27 cellular contexts compared by ENCODE assay signal in genomic region chr4:141783770-141784169, GRCh38.
"Had no signal": no experiment of that assay in that cellular context is flagged by ENCODE, and none has a peak within 500 bp of the region (broad histone marks: within the 10 kb centered on the region; RNA-seq: fewer than 3 reads in every experiment).

No MANE protein-coding gene starts in this region.

- H3K27me3 ChIP-seq: stomach, suprapubic skin, testis, thyroid gland, tibial artery, tibial nerve, transverse colon, upper lobe of left lung, upper lobe of right lung, uterus, vagina had no signal

- H3K4me3 ChIP-seq: stomach, suprapubic skin, testis, thoracic aorta, thyroid gland, tibial artery, tibial nerve, transverse colon, upper lobe of left lung, upper lobe of right lung, uterus, vagina had no signal

- FAIRE-seq: urothelium cell line had no signal

- H3K9me3 ChIP-seq: stomach, suprapubic skin, testis, thoracic aorta, thyroid gland, tibial artery, tibial nerve, transverse colon, upper lobe of left lung, upper lobe of right lung, uterus, vagina had no signal

- H3K27ac ChIP-seq: stomach, suprapubic skin, testis, thoracic aorta, thyroid gland, tibial artery, tibial nerve, transverse colon, upper lobe of left lung, upper lobe of right lung, uterus, vagina had no signal

- ATAC-seq: stimulated activated effector memory CD8-positive, alpha-beta T cell treated with anti-CD3 and anti-CD28 coated beads, Interleukin-12 subunit alpha, Interleukin-12 subunit beta, amount 100 ng/mL, for 72 hours; stimulated activated memory B cell treated with anti-CD40 and anti-IgM and Interleukin-4, amounts not matched to agents 10 μg/mL and 1 μg/mL and 100 μg/mL, for 72 hours; stimulated activated naive B cell treated with anti-CD40 and anti-IgM and Interleukin-4, amounts not matched to agents 10 μg/mL and 1 μg/mL and 100 μg/mL, for 72 hours; stimulated activated naive CD8-positive, alpha-beta T cell treated with anti-CD3 and anti-CD28 coated beads, Interleukin-15, amount 100 ng/mL, for 72 hours; stimulated activated naive CD8-positive, alpha-beta T cell treated with anti-CD3 and anti-CD28 coated beads, Interleukin-15, Interleukin-2, amounts not matched to agents 100 U/mL and 50 U/mL, for 24 hours; upper lobe of right lung had no signal

- H3K36me3 ChIP-seq: stomach, suprapubic skin, thoracic aorta, thyroid gland, tibial artery, tibial nerve, transverse colon, upper lobe of left lung, upper lobe of right lung, uterus, vagina had no signal

- H3K4me1 ChIP-seq: stomach, suprapubic skin, testis, thyroid gland, tibial nerve, transverse colon, upper lobe of left lung, upper lobe of right lung, uterus, vagina had no signal

- DNase-seq: stimulated activated CD4-positive, alpha-beta T cell treated with anti-CD3 and anti-CD28 coated beads, Interleukin-2, amount 100 ng/mL, for 48 hours; stimulated activated CD4-positive, alpha-beta T cell treated with anti-CD3 and anti-CD28 coated beads, Interleukin-4, amount 100 ng/mL, for 1 hour; stimulated activated CD4-positive, alpha-beta T cell treated with anti-CD3 and anti-CD28 coated beads, Interleukin-4, amount 100 ng/mL, for 24 hours; stimulated activated CD4-positive, alpha-beta T cell treated with anti-CD3 and anti-CD28 coated beads, Interleukin-4, amount 100 ng/mL, for 4 hours; stimulated activated CD8-positive, alpha-beta memory T cell treated with anti-CD3 and anti-CD28 coated beads, Interleukin-4, amount 100 ng/mL, for 48 hours; stimulated activated naive B cell treated with anti-CD40 and anti-IgM and Interleukin-4, amounts not matched to agents 10 μg/mL and 1 μg/mL and 100 μg/mL, for 72 hours; stimulated activated naive CD4-positive, alpha-beta T cell; stimulated activated naive CD4-positive, alpha-beta T cell treated with Interleukin-2 at 50 U/mL for 16 hours; stimulated activated naive CD8-positive, alpha-beta T cell treated with anti-CD3 and anti-CD28 coated beads, Interleukin-15, amount 100 ng/mL, for 72 hours; stimulated activated naive CD8-positive, alpha-beta T cell treated with anti-CD3 and anti-CD28 coated beads, Interleukin-15, Interleukin-2, amounts not matched to agents 100 U/mL and 50 U/mL, for 24 hours; stomach; substantia nigra; testis; thyroid gland; tibial artery; transverse colon; trophoblast cell; upper lobe of left lung; upper lobe of right lung; uterus had no signal
